Comparison of ENCODE assay signal across 11 cellular contexts in the genomic region with DNA sequence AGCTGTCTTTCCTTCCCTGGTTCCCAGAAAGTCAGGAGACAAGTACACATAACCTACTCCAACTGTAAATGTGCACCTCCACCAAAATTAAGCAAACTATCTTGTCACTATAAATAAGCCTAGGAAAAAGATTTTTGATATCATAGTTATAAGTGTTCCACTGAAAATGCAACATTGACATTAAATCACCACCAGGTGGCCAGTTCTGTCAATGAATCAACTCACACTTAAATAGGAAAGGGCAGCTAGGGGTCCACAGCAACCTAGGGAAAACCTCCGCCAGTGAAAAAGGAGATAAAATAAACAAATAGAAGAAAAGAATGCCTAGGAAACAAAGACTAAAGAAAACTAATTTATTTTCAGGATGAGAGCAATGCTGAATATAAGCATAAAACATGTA.
DNase-seq lines count a peak whose midpoint lies in the region; ATAC-seq and TF ChIP-seq lines count a peak whose summit lies in the region.
"Had no signal": no experiment of that assay in that cellular context is flagged by ENCODE, and none has a peak within 500 bp of the region (broad histone marks: within the 10 kb centered on the region; RNA-seq: fewer than 3 reads in every experiment).

No MANE protein-coding gene starts in this region.

- H3K4me3 ChIP-seq in PC-3 (ENCODE audit: low read length), result no peak overlapping the region
- H3K4me3 ChIP-seq in fibroblast of the aortic adventitia (ENCODE audit: low read depth, low read length), result no peak overlapping the region
- no peak overlapping the region for H3K4me3 ChIP-seq in stomach
- no peak overlapping the region for H3K4me3 ChIP-seq in naive thymus-derived CD4-positive, alpha-beta T cell (ENCODE audit: low read length)
- H3K4me3 ChIP-seq: gastrocnemius medialis had no signal

- no peaks in the 10 kb centered on the region for H3F3A ChIP-seq in PC-3 (ENCODE audit: low read length, unreplicated experiment)

- CTCF ChIA-PET in PC-3 (lab: Charles Lee), result interaction anchor here (0.6 to 0.8 kb wide), 2 partner anchors 50 to 464 kb away, joined by 5 to 6 read pairs; no protein-coding TSS in a partner anchor
- CTCF ChIA-PET in naive thymus-derived CD4-positive, alpha-beta T cell (lab: Charles Lee), result no interaction called here

- H3K4me3 Mint-ChIP-seq in naive thymus-derived CD4-positive, alpha-beta T cell, result no peak overlapping the region
- H3K4me3 Mint-ChIP-seq: IgD-negative memory B cell had no signal

- no peaks in the 10 kb centered on the region for H3K79me2 ChIP-seq in PC-3 (ENCODE audit: low read length)

- no peak for ATAC-seq in PC-3
- ATAC-seq in GM18520 (IDR thresholded peaks at IDR 0.05; ENCODE audit: unreplicated experiment), result no peak
- no peak for ATAC-seq in naive thymus-derived CD4-positive, alpha-beta T cell
- ATAC-seq: gastrocnemius medialis had no signal

- no peaks in the 10 kb centered on the region for H3K27me3 Mint-ChIP-seq in naive thymus-derived CD4-positive, alpha-beta T cell
- H3K27me3 Mint-ChIP-seq: IgD-negative memory B cell had no signal

- H3K36me3 ChIP-seq in PC-3 (ENCODE audit: low read depth, low read length) (no peaks in the 10 kb centered on the region), stomach (no peaks in the 10 kb centered on the region)
- H3K36me3 ChIP-seq in naive thymus-derived CD4-positive, alpha-beta T cell (ENCODE audit: control insufficient read depth in 2 of 3, insufficient read depth in 3 of 3, low read length in 3 of 3), result no peaks in the 10 kb centered on the region
- H3K36me3 ChIP-seq: gastrocnemius medialis had no signal

- TF ChIP-seq CTCF in PC-3 (conservative IDR thresholded peaks at IDR 0.05; ENCODE audit: low read depth, low read length) (peak; percentile 56), fibroblast of the aortic adventitia (IDR thresholded peaks at IDR 0.05; ENCODE audit: insufficient read depth, low read length) (peak; percentile 30), stomach (IDR thresholded peaks at IDR 0.05) (peak in 4 of 7 experiments; percentile 15 to 38 (median 28))

- H3K9me3 ChIP-seq in PC-3 (ENCODE audit: low read length), result no peaks in the 10 kb centered on the region
- peaks cover 0 to 5% (median 0%) of the 10 kb centered on the region in 4 donors for H3K9me3 ChIP-seq in stomach
- no peaks in the 10 kb centered on the region for H3K9me3 ChIP-seq in naive thymus-derived CD4-positive, alpha-beta T cell (ENCODE audit: control insufficient read depth in 2 of 3, low read length in 3 of 3)
- H3K9me3 ChIP-seq: gastrocnemius medialis had no signal

- H3K27ac ChIP-seq in PC-3 (ENCODE audit: low read length) (no peak overlapping the region), stomach (no peak overlapping the region)
- no peak overlapping the region for H3K27ac ChIP-seq in naive thymus-derived CD4-positive, alpha-beta T cell (ENCODE audit: low read depth, low read length)
- H3K27ac ChIP-seq: gastrocnemius medialis had no signal

- no peak for TF ChIP-seq POLR2A in stomach (IDR thresholded peaks at IDR 0.05)

- H4K20me1 ChIP-seq in PC-3 (ENCODE audit: low read length), result no peaks in the 10 kb centered on the region

- DNase-seq in NCI-H82 (lab: John Stamatoyannopoulos, UW), result peak; percentile 56
- no peak for DNase-seq in NCI-H82 treated with DMSO at 0.1 percent for 48 hours (lab: John Stamatoyannopoulos, UW; ENCODE audit: unreplicated experiment)
- DNase-seq in PC-3, result peak; percentile 14
- DNase-seq in fibroblast of the aortic adventitia (ENCODE audit: low read depth), result peak; percentile 3
- DNase-seq in stomach, result no peak
- DNase-seq in naive thymus-derived CD4-positive, alpha-beta T cell, result no peak
- no peak for DNase-seq in hepatic stellate cell (ENCODE audit: low spot score)
- DNase-seq: gastrocnemius medialis, T-helper 1 cell had no signal

- 3 to 18% (median 14%) methylated on average over 1 of the region's 1 CpG for WGBS in stomach, 5 donors

- peaks cover 2 to 36% (median 12%) of the 10 kb centered on the region in 11 donors for H3K9me3 Mint-ChIP-seq in naive thymus-derived CD4-positive, alpha-beta T cell

- H3K4me2 ChIP-seq in PC-3 (ENCODE audit: low read length), result no peak overlapping the region

- H3K4me1 ChIP-seq in PC-3 (ENCODE audit: insufficient read depth, low read length), result no peaks in the 10 kb centered on the region
- no peaks in the 10 kb centered on the region for H3K4me1 ChIP-seq in stomach
- no peaks in the 10 kb centered on the region for H3K4me1 ChIP-seq in naive thymus-derived CD4-positive, alpha-beta T cell (ENCODE audit: control insufficient read depth in 2 of 2, insufficient read depth in 2 of 2, low read length in 2 of 2)
- H3K4me1 ChIP-seq: gastrocnemius medialis had no signal

- BruUV-seq in PC-3 (replicated peaks; lab: Mats Ljungman, UMichigan), result no TSS peak

- no peak overlapping the region for H3K27ac Mint-ChIP-seq in naive thymus-derived CD4-positive, alpha-beta T cell
- H3K27ac Mint-ChIP-seq: IgD-negative memory B cell had no signal

- no peaks in the 10 kb centered on the region for H3K4me1 Mint-ChIP-seq in naive thymus-derived CD4-positive, alpha-beta T cell
- H3K4me1 Mint-ChIP-seq: IgD-negative memory B cell had no signal

- H3K9ac ChIP-seq in PC-3 (ENCODE audit: low read length), result no peak overlapping the region

- TF ChIP-seq EP300 in stomach (IDR thresholded peaks at IDR 0.05), result no peak

- intact Hi-C loops in PC-3 (cut with micrococcal nuclease) (loop anchor here (1.0 kb wide), 1 partner anchor 463 kb away; no protein-coding TSS in a partner anchor), stomach (cut with DNase I; ENCODE audit: low total_unique reads) (no loop called here)
- intact Hi-C loops in naive thymus-derived CD4-positive, alpha-beta T cell (cut with micrococcal nuclease), result no loop called here

- POLR2A ChIA-PET in PC-3 (lab: Charles Lee; ENCODE audit: unreplicated experiment), result no interaction called here
- POLR2A ChIA-PET in naive thymus-derived CD4-positive, alpha-beta T cell (lab: Charles Lee), result no interaction called here

- H3K9me2 ChIP-seq in PC-3 (replicated peaks; ENCODE audit: low read length), result no peaks in the 10 kb centered on the region

- no peaks in the 10 kb centered on the region for H3K27me3 ChIP-seq in PC-3 (ENCODE audit: low read length)
- H3K27me3 ChIP-seq in stomach, result no peaks in the 10 kb centered on the region
- H3K27me3 ChIP-seq in naive thymus-derived CD4-positive, alpha-beta T cell (ENCODE audit: control insufficient read depth in 2 of 2, insufficient read depth in 2 of 2, low read length in 2 of 2), result no peaks in the 10 kb centered on the region
- H3K27me3 ChIP-seq: gastrocnemius medialis had no signal

- peaks cover 0 to 8% (median 0%) of the 10 kb centered on the region in 5 donors for H3K36me3 Mint-ChIP-seq in naive thymus-derived CD4-positive, alpha-beta T cell
- H3K36me3 Mint-ChIP-seq: IgD-negative memory B cell had no signal

- no peak overlapping the region for H2AFZ ChIP-seq in PC-3 (ENCODE audit: low read length)

Comparison
In these comparisons a context has a peak if more than half of its experiments do, and no peak if none do; other contexts are left out.
1. DNase-seq: peak in NCI-H82 (single experiment), PC-3 (single experiment) and fibroblast of the aortic adventitia (single experiment); none in NCI-H82 treated with DMSO at 0.1 percent for 48 hours (single experiment), stomach (single experiment), naive thymus-derived CD4-positive, alpha-beta T cell (0 of 9) and hepatic stellate cell (single experiment).
2. Peak in every context shown above with its lines, with median percentiles within 50 percentile points of each other: CTCF ChIP-seq.